8 cellular contexts compared by ENCODE assay signal in genomic region chr19:10543059-10543419, GRCh38. TPM values are rescaled to one million over a fixed set of nuclear protein-coding genes. Genes with fewer than 3 reads are reported as not detected.
DNase-seq lines count a peak whose midpoint lies in the region; FAIRE-seq and TF ChIP-seq lines count a peak whose summit lies in the region.

No MANE protein-coding gene starts in this region.

- peaks cover 9% of the 10 kb centered on the region for H3K4me1 ChIP-seq in keratinocyte (ENCODE audit: control insufficient read depth, extremely low read depth, insufficient read depth, low read length)

- H3K27ac Mint-ChIP-seq in T-helper 1 cell treated with Interleukin-12 subunit alpha and Interleukin-12 subunit beta and Interleukin-4 antibody, amounts not matched to agents 30 μg/mL and 1 μg/mL, for 36 hours = peak overlapping the region; percentile 71
- peak overlapping the region; percentile 65 for H3K27ac Mint-ChIP-seq in activated CD4-positive, alpha-beta memory T cell treated with anti-CD3 and anti-CD28 coated beads for 36 hours

- CTCF ChIA-PET in activated CD4-positive, alpha-beta memory T cell treated with anti-CD3 and anti-CD28 coated beads for 36 hours (lab: Charles Lee) = interaction anchor here (0.7 to 2.7 kb wide), 9 partner anchors 9 to 174 kb away, joined by 3 to 18 read pairs (median 4); partner anchors contain the start of genes CDKN2D and DNM2

- intact Hi-C loops in activated CD4-positive, alpha-beta memory T cell treated with anti-CD3 and anti-CD28 coated beads for 36 hours (cut with micrococcal nuclease) = loop anchor here (1.0 to 5.0 kb wide), 2 partner anchors 26 to 36 kb away; no protein-coding TSS in a partner anchor

- no peak overlapping the region for H3K9ac ChIP-seq in keratinocyte (ENCODE audit: control insufficient read depth, extremely low read depth, insufficient read depth, low read length)

- H3K36me3 Mint-ChIP-seq in T-helper 1 cell treated with Interleukin-12 subunit alpha and Interleukin-12 subunit beta and Interleukin-4 antibody, amounts not matched to agents 30 μg/mL and 1 μg/mL, for 36 hours (ENCODE audit: low read depth) = peaks cover 3% of the 10 kb centered on the region
- peaks cover 3% of the 10 kb centered on the region for H3K36me3 Mint-ChIP-seq in activated CD4-positive, alpha-beta memory T cell treated with anti-CD3 and anti-CD28 coated beads for 36 hours

- no peak for FAIRE-seq in keratinocyte (lab: Jason Lieb, UNC)

- no peak for DNase-seq in T-helper 1 cell
- DNase-seq in activated CD4-positive, alpha-beta memory T cell treated with anti-CD3 and anti-CD28 coated beads for 36 hours = no peak
- no peak for DNase-seq in keratinocyte (ENCODE audit: low read depth, low spot score)
- no peak for DNase-seq in substantia nigra (lab: John Stamatoyannopoulos, UW)
- no peak for DNase-seq in stimulated activated naive CD4-positive, alpha-beta T cell (lab: John Stamatoyannopoulos, UW)
- no peak for DNase-seq in hepatic stellate cell (ENCODE audit: low spot score)
- DNase-seq in HuH-7 (ENCODE audit: low spot score) = no peak

- H3K4me2 ChIP-seq in keratinocyte (ENCODE audit: control insufficient read depth, extremely low read depth, insufficient read depth, low read depth, low read length) = peak overlapping the region; percentile 56

- no peak for TF ChIP-seq CTCF in keratinocyte (optimal IDR thresholded peaks at IDR 0.05 in 1 of 3, IDR thresholded peaks at IDR 0.05 in 1 of 3, conservative IDR thresholded peaks at IDR 0.05 in 1 of 3; ENCODE audit: extremely low read depth in 1 of 3, insufficient read depth in 2 of 3, low read length in 3 of 3)

- H3K27ac ChIP-seq in keratinocyte (ENCODE audit: control insufficient read depth, insufficient read depth, low read length) (no peak overlapping the region), substantia nigra (ENCODE audit: low read depth, low read length, poor library complexity, severe bottlenecking) (peak overlapping the region; percentile 92)

- peak overlapping the region; percentile 75 for H3K4me3 Mint-ChIP-seq in T-helper 1 cell treated with Interleukin-12 subunit alpha and Interleukin-12 subunit beta and Interleukin-4 antibody, amounts not matched to agents 30 μg/mL and 1 μg/mL, for 36 hours
- H3K4me3 Mint-ChIP-seq in activated CD4-positive, alpha-beta memory T cell treated with anti-CD3 and anti-CD28 coated beads for 36 hours = peak overlapping the region; percentile 68

- POLR2A ChIA-PET in activated CD4-positive, alpha-beta memory T cell treated with anti-CD3 and anti-CD28 coated beads for 36 hours (lab: Charles Lee) = interaction anchor here (0.6 to 1.0 kb wide), 2 partner anchors 13 to 35 kb away, joined by 3 to 4 read pairs; no protein-coding TSS in a partner anchor

- no peak overlapping the region for H2AFZ ChIP-seq in keratinocyte (ENCODE audit: control insufficient read depth, low read length)

- no peaks in the 10 kb centered on the region for H3K9me1 ChIP-seq in keratinocyte (ENCODE audit: control insufficient read depth, extremely low read depth, insufficient read depth, low read length)

- peaks cover 10% of the 10 kb centered on the region for H3K79me2 ChIP-seq in keratinocyte (ENCODE audit: control insufficient read depth, insufficient read depth, low read length)

- H3K4me3 ChIP-seq in keratinocyte (ENCODE audit: control insufficient read depth in 2 of 3, extremely low read depth in 1 of 3, insufficient read depth in 2 of 3, low read depth in 1 of 3, low read length in 3 of 3) = peak overlapping the region; percentile 61 to 86 (median 68)

- no peaks in the 10 kb centered on the region for H3K9me3 Mint-ChIP-seq in T-helper 1 cell treated with Interleukin-12 subunit alpha and Interleukin-12 subunit beta and Interleukin-4 antibody, amounts not matched to agents 30 μg/mL and 1 μg/mL, for 36 hours
- no peaks in the 10 kb centered on the region for H3K9me3 Mint-ChIP-seq in activated CD4-positive, alpha-beta memory T cell treated with anti-CD3 and anti-CD28 coated beads for 36 hours

- H3K36me3 ChIP-seq in keratinocyte (ENCODE audit: control insufficient read depth in 2 of 2, extremely low read depth in 1 of 2, insufficient read depth in 2 of 2, low read length in 2 of 2) = peaks cover 5 to 9% of the 10 kb centered on the region in 2 experiments

- peaks cover 26% of the 10 kb centered on the region for H3K27me3 Mint-ChIP-seq in T-helper 1 cell treated with Interleukin-12 subunit alpha and Interleukin-12 subunit beta and Interleukin-4 antibody, amounts not matched to agents 30 μg/mL and 1 μg/mL, for 36 hours (ENCODE audit: low read depth)
- peaks cover 10% of the 10 kb centered on the region for H3K27me3 Mint-ChIP-seq in activated CD4-positive, alpha-beta memory T cell treated with anti-CD3 and anti-CD28 coated beads for 36 hours

- no peaks in the 10 kb centered on the region for H3K9me3 ChIP-seq in keratinocyte (ENCODE audit: control insufficient read depth, low read depth, low read length)

- dilution Hi-C loops in keratinocyte (cut with MboI; ENCODE audit: extremely low pct_ligation_motif_present, low sequenced_read_pairs) = no loop called here

- no peaks in the 10 kb centered on the region for H4K20me1 ChIP-seq in keratinocyte (ENCODE audit: control insufficient read depth, extremely low read depth, insufficient read depth, low read length)

- H3K4me1 Mint-ChIP-seq in T-helper 1 cell treated with Interleukin-12 subunit alpha and Interleukin-12 subunit beta and Interleukin-4 antibody, amounts not matched to agents 30 μg/mL and 1 μg/mL, for 36 hours (ENCODE audit: low read depth) = peaks cover 10% of the 10 kb centered on the region
- peaks cover 14% of the 10 kb centered on the region for H3K4me1 Mint-ChIP-seq in activated CD4-positive, alpha-beta memory T cell treated with anti-CD3 and anti-CD28 coated beads for 36 hours (ENCODE audit: low read depth)

- no peaks in the 10 kb centered on the region for H3K27me3 ChIP-seq in keratinocyte (ENCODE audit: control insufficient read depth, extremely low read depth, insufficient read depth, low read length)

RNA-seq across cellular contexts. Expression of gene ATG4D, which starts 0.7 kb away (rescaled TPM):
- 10 to 100 TPM; 23.8 to 26.7 TPM for total RNA-seq in activated CD4-positive, alpha-beta memory T cell treated with anti-CD3 and anti-CD28 coated beads for 36 hours
- 12.6 to 17.9 TPM (median 15.5 TPM) in 3 replicates for polyA plus RNA-seq in keratinocyte
- 6.1 TPM for polyA plus RNA-seq in keratinocyte (2011; ENCODE audit: low read depth)
- polyA plus RNA-seq in keratinocyte (2011; cell fraction: cytosol; rRNA removed) = 12.4 and 19.5 TPM in 2 replicates
- 22.0 and 29.4 TPM in 2 replicates for polyA plus RNA-seq in keratinocyte (2011; cell fraction: nucleus; rRNA removed)
- polyA plus RNA-seq in keratinocyte (2012; ENCODE audit: low replicate concordance) = 19.0 and 37.1 TPM in 2 replicates
- polyA minus RNA-seq in keratinocyte = 8.8 to 43.4 TPM (median 16.2 TPM) in 3 replicates
- polyA minus RNA-seq in keratinocyte (2011; cell fraction: cytosol; rRNA and poly(A)+ RNA removed) = 30.3 TPM
- polyA minus RNA-seq in keratinocyte (2011; cell fraction: nucleus; rRNA and poly(A)+ RNA removed) = 9.8 and 10.8 TPM in 2 replicates

RNA-seq across cellular contexts. Expression of gene KRI1, which starts 22.8 kb away (rescaled TPM):
- 10 to 100 TPM; 46.2 to 52.3 TPM for total RNA-seq in activated CD4-positive, alpha-beta memory T cell treated with anti-CD3 and anti-CD28 coated beads for 36 hours
- 13.4 to 19.0 TPM (median 13.5 TPM) in 3 replicates for polyA plus RNA-seq in keratinocyte
- polyA plus RNA-seq in keratinocyte (2011; ENCODE audit: low read depth) = 48.2 TPM
- polyA plus RNA-seq in keratinocyte (2011; cell fraction: cytosol; rRNA removed) = 7.6 and 12.7 TPM in 2 replicates
- 41.0 and 42.6 TPM in 2 replicates for polyA plus RNA-seq in keratinocyte (2011; cell fraction: nucleus; rRNA removed)
- 12.5 and 20.2 TPM in 2 replicates for polyA plus RNA-seq in keratinocyte (2012; ENCODE audit: low replicate concordance)
- 4.5 to 7.4 TPM (median 5.3 TPM) in 3 replicates for polyA minus RNA-seq in keratinocyte
- polyA minus RNA-seq in keratinocyte (2011; cell fraction: cytosol; rRNA and poly(A)+ RNA removed) = 13.8 TPM
- polyA minus RNA-seq in keratinocyte (2011; cell fraction: nucleus; rRNA and poly(A)+ RNA removed) = 8.1 and 9.8 TPM in 2 replicates

RNA-seq across cellular contexts. Expression of gene CDKN2D, which starts 25.7 kb away (rescaled TPM):
- 10 to 100 TPM; 68.6 to 68.8 TPM for total RNA-seq in activated CD4-positive, alpha-beta memory T cell treated with anti-CD3 and anti-CD28 coated beads for 36 hours
- 3.9 to 7.3 TPM (median 6.8 TPM) in 3 replicates for polyA plus RNA-seq in keratinocyte
- polyA plus RNA-seq in keratinocyte (2011; ENCODE audit: low read depth) = 1.9 TPM
- polyA plus RNA-seq in keratinocyte (2011; cell fraction: cytosol; rRNA removed) = 4.1 and 8.0 TPM in 2 replicates
- polyA plus RNA-seq in keratinocyte (2011; cell fraction: nucleus; rRNA removed) = 4.1 and 5.0 TPM in 2 replicates
- 4.8 and 13.1 TPM in 2 replicates for polyA plus RNA-seq in keratinocyte (2012; ENCODE audit: low replicate concordance)
- 2.5 to 6.5 TPM (median 2.8 TPM) in 3 replicates for polyA minus RNA-seq in keratinocyte
- polyA minus RNA-seq in keratinocyte (2011; cell fraction: cytosol; rRNA and poly(A)+ RNA removed) = 10.0 TPM
- polyA minus RNA-seq in keratinocyte (2011; cell fraction: nucleus; rRNA and poly(A)+ RNA removed) = 0.93 and 0.95 TPM in 2 replicates

RNA-seq across cellular contexts. Expression of gene S1PR5, which starts 25.8 kb away (rescaled TPM):
- under 1 TPM; 0.12 to 0.40 TPM for total RNA-seq in activated CD4-positive, alpha-beta memory T cell treated with anti-CD3 and anti-CD28 coated beads for 36 hours
- 9.4 to 10.5 TPM (median 10.3 TPM) in 3 replicates for polyA plus RNA-seq in keratinocyte
- 47.8 TPM for polyA plus RNA-seq in keratinocyte (2011; ENCODE audit: low read depth)
- 3.5 and 5.5 TPM in 2 replicates for polyA plus RNA-seq in keratinocyte (2011; cell fraction: cytosol; rRNA removed)
- 15.9 and 17.3 TPM in 2 replicates for polyA plus RNA-seq in keratinocyte (2011; cell fraction: nucleus; rRNA removed)
- polyA plus RNA-seq in keratinocyte (2012; ENCODE audit: low replicate concordance) = 10.9 and 26.2 TPM in 2 replicates
- 2.2 to 4.1 TPM (median 3.0 TPM) in 3 replicates for polyA minus RNA-seq in keratinocyte
- polyA minus RNA-seq in keratinocyte (2011; cell fraction: cytosol; rRNA and poly(A)+ RNA removed) = 20.5 TPM
- 16.1 and 16.9 TPM in 2 replicates for polyA minus RNA-seq in keratinocyte (2011; cell fraction: nucleus; rRNA and poly(A)+ RNA removed)

RNA-seq across cellular contexts. Expression of gene KEAP1, which starts 39.9 kb away (rescaled TPM):
- total RNA-seq in activated CD4-positive, alpha-beta memory T cell treated with anti-CD3 and anti-CD28 coated beads for 36 hours = 10 to 100 TPM; 68.0 to 71.0 TPM
- 29.6 to 46.2 TPM (median 35.8 TPM) in 3 replicates for polyA plus RNA-seq in keratinocyte
- polyA plus RNA-seq in keratinocyte (2011; ENCODE audit: low read depth) = 72.0 TPM
- polyA plus RNA-seq in keratinocyte (2011; cell fraction: cytosol; rRNA removed) = 29.6 and 38.7 TPM in 2 replicates
- 30.4 and 36.2 TPM in 2 replicates for polyA plus RNA-seq in keratinocyte (2011; cell fraction: nucleus; rRNA removed)
- polyA plus RNA-seq in keratinocyte (2012; ENCODE audit: low replicate concordance) = 39.7 and 41.5 TPM in 2 replicates
- polyA minus RNA-seq in keratinocyte = 84.3 to 118 TPM (median 110 TPM) in 3 replicates
- 87.5 TPM for polyA minus RNA-seq in keratinocyte (2011; cell fraction: cytosol; rRNA and poly(A)+ RNA removed)
- polyA minus RNA-seq in keratinocyte (2011; cell fraction: nucleus; rRNA and poly(A)+ RNA removed) = 20.8 and 23.4 TPM in 2 replicates
